8 cellular contexts compared by ENCODE assay signal in the genomic region with DNA sequence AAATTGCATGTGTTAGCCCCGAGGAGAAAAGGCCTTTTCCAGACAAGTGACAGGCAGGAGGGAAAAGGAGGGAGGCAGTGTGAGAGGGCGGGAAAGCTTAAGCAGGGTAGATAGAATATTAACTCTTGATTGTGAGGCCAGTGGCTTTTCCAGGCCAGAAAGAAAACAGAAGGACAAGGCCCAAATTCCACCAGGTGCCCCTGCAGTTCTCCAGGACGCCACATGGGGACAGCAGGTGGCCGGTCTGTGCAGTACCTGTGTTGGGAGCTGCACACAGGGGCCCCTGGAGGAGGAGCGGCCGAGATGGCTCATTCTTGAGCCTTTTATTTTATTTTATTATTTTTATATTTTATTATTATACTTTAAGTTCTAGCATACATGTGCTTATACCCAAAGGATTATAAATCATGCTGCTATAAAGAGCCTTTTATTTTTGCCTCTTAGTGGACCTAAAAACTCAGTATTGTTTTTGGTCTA.
A peak's percentile ranks its signal among the peaks of the same experiment; 100 is the strongest.
DNase-seq lines count a peak whose midpoint lies in the region; ATAC-seq and TF ChIP-seq lines count a peak whose summit lies in the region.

No MANE protein-coding gene starts in this region.

- TF ChIP-seq CTCF in SU-DHL-6 (IDR thresholded peaks at IDR 0.05; ENCODE audit: insufficient read depth, low read length, poor library complexity, severe bottlenecking) (peak; percentile 75), colonic mucosa (IDR thresholded peaks at IDR 0.05) (peak; percentile 90)

- H3K9me3 ChIP-seq in SU-DHL-6 (ENCODE audit: insufficient read depth, low read length), result no peaks in the 10 kb centered on the region
- no peaks in the 10 kb centered on the region for H3K9me3 ChIP-seq in colonic mucosa

- no peaks in the 10 kb centered on the region for H3K4me1 ChIP-seq in colonic mucosa

- ATAC-seq in HG02759 (IDR thresholded peaks at IDR 0.05; ENCODE audit: unreplicated experiment) (peak; percentile 57), GM18873 (IDR thresholded peaks at IDR 0.05; ENCODE audit: low FRiP score, unreplicated experiment) (no peak)

- no peak overlapping the region for H3K27ac ChIP-seq in SU-DHL-6 (ENCODE audit: low read depth, low read length)
- H3K27ac ChIP-seq in colonic mucosa, result no peak overlapping the region

- no peaks in the 10 kb centered on the region for H3K9me2 ChIP-seq in SU-DHL-6 (replicated peaks; ENCODE audit: insufficient read depth, low read length)

- peak; percentile 82 for DNase-seq in DMS 273 (lab: John Stamatoyannopoulos, UW; ENCODE audit: unreplicated experiment)
- DNase-seq in DMS 273 treated with DMSO at 0.1 percent for 48 hours (lab: John Stamatoyannopoulos, UW), result no peak
- DNase-seq in colonic mucosa, result peak; percentile 70
- DNase-seq in midbrain (lab: John Stamatoyannopoulos, UW), result peak; percentile 20
- DNase-seq in superior temporal gyrus (ENCODE audit: extremely low spot score), result no peak

- no peaks in the 10 kb centered on the region; the same call in 1 of the 2 replicates for H3F3A ChIP-seq in SU-DHL-6 (ENCODE audit: insufficient read depth)

- no peak overlapping the region for H3K4me3 ChIP-seq in SU-DHL-6 (ENCODE audit: insufficient read depth, low read length, poor library complexity, severe bottlenecking)
- H3K4me3 ChIP-seq in colonic mucosa, result no peak overlapping the region

- H3K27me3 ChIP-seq in SU-DHL-6 (ENCODE audit: low read length) (no peaks in the 10 kb centered on the region), colonic mucosa (no peaks in the 10 kb centered on the region)

- H3K9ac ChIP-seq in SU-DHL-6 (ENCODE audit: low read length), result no peak overlapping the region
- no peak overlapping the region for H3K9ac ChIP-seq in colonic mucosa (ENCODE audit: low read depth in 2 of 2, low read length in 2 of 2)

- intact Hi-C loops in colonic mucosa (cut with DNase I), result no loop called here

- H3K79me2 ChIP-seq in SU-DHL-6 (ENCODE audit: insufficient read depth, low read length), result no peaks in the 10 kb centered on the region

- H3K36me3 ChIP-seq in SU-DHL-6 (ENCODE audit: low read length), result no peaks in the 10 kb centered on the region
- H3K36me3 ChIP-seq in colonic mucosa, result peaks cover 5% of the 10 kb centered on the region

- no peak overlapping the region for H3K4me2 ChIP-seq in SU-DHL-6 (ENCODE audit: low read depth, low read length, poor library complexity, severe bottlenecking)

- H4K20me1 ChIP-seq in SU-DHL-6 (ENCODE audit: low read depth, low read length), result no peaks in the 10 kb centered on the region

- no peak overlapping the region for H2AFZ ChIP-seq in SU-DHL-6 (ENCODE audit: low read depth, low read length, severe bottlenecking)

Comparison
In these comparisons a context has a peak if more than half of its experiments do, and no peak if none do; other contexts are left out.
1. DNase-seq: peak in DMS 273 (single experiment), colonic mucosa (single experiment) and midbrain (single experiment); none in DMS 273 treated with DMSO at 0.1 percent for 48 hours (single experiment) and superior temporal gyrus (single experiment).